ENCODE assay signal across 18 cellular contexts in the genomic region with DNA sequence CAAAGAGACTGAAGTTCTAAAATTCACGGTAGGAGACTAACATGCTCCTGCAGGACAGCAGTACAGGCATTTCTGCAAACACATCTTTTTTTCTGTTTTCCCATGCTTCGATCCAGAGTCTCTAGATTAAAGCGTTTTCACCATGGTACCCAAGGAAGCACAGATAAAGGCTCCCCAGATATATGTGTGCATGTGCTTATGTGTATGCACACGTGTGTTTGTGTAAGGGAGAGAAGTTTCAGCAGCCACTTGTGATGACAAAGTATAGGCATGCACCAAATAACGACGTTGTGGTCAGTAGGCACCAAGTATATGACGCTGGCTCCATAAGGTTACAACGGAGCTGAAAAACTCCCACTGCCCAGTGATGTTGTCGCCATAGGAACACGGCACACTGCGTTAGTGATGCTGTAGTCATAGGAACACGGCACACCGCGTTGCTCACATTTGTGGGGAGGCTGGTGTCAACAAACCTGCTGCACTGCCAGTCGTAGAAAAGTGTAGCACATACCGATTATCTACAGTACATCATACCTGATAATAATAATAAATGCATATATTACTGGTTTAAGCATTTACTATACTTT. TPM values are rescaled to one million over a fixed set of nuclear protein-coding genes. Genes with fewer than 3 reads are reported as not detected.
DNase-seq lines count a peak whose midpoint lies in the region; ATAC-seq, FAIRE-seq and TF ChIP-seq lines count a peak whose summit lies in the region.
"Had no signal": no experiment of that assay in that cellular context is flagged by ENCODE, and none has a peak within 500 bp of the region (broad histone marks: within the 10 kb centered on the region; RNA-seq: fewer than 3 reads in every experiment).

No MANE protein-coding gene starts in this region.

- WGBS in heart left ventricle, 4 donors, result 92 to 93% (median 92%) methylated on average over 16 of the region's 16 CpGs
- WGBS in K562 (ENCODE audit: insufficient coverage, low coverage, missing lambda C conversion rate), result 0% methylated on average over 16 of the region's 16 CpGs
- WGBS in psoas muscle, 3 donors, result 87 to 91% (median 90%) methylated on average over 16 of the region's 16 CpGs

- FAIRE-seq in HTR-8/SVneo (lab: Jason Lieb, UNC) (peak; percentile 82), K562 (lab: Jason Lieb, UNC) (peak; percentile 55)
- FAIRE-seq: G401.6, GM12891, GM19239 had no signal

- no peaks in the 10 kb centered on the region for H3K4me1 ChIP-seq in heart left ventricle
- H3K4me1 ChIP-seq in K562 (replicated peaks in 1 of 2; ENCODE audit: control insufficient read depth in 2 of 2, insufficient read depth in 2 of 2, low read length in 2 of 2), result no peaks in the 10 kb centered on the region
- no peaks in the 10 kb centered on the region for H3K4me1 ChIP-seq in psoas muscle

- no peak overlapping the region for H3K9ac ChIP-seq in K562 (ENCODE audit: insufficient read depth in 1 of 2, low read depth in 2 of 2, low read length in 2 of 2)
- H3K9ac ChIP-seq: GM23248 had no signal

- POLR2A ChIA-PET in K562 (lab: Yijun Ruan, JAX), result no interaction called here

- TF ChIP-seq CTCF in heart left ventricle (IDR thresholded peaks at IDR 0.05) (no peak), K562 (IDR thresholded peaks at IDR 0.05 in 2 of 3, conservative IDR thresholded peaks at IDR 0.05 in 1 of 3; ENCODE audit: insufficient read depth in 2 of 3, low read depth in 1 of 3, low read length in 3 of 3) (no peak), psoas muscle (IDR thresholded peaks at IDR 0.05) (no peak)

- no peak for TF ChIP-seq RAD21 in K562 (CRISPR knock-in tag; conservative IDR thresholded peaks at IDR 0.05 in 1 of 2, IDR thresholded peaks at IDR 0.05 in 1 of 2)

- TF ChIP-seq POLR2A in heart left ventricle (IDR thresholded peaks at IDR 0.05), result no peak
- TF ChIP-seq POLR2A in K562 (conservative IDR thresholded peaks at IDR 0.05), result no peak

- no peak overlapping the region for H2AFZ ChIP-seq in K562 (ENCODE audit: low read depth, low read length)
- H2AFZ ChIP-seq: GM23248 had no signal

- peaks cover 0 to 24% (median 5%) of the 10 kb centered on the region in 9 donors for H3K36me3 ChIP-seq in heart left ventricle
- no peaks in the 10 kb centered on the region for H3K36me3 ChIP-seq in K562 (ENCODE audit: control insufficient read depth, insufficient read depth, low read length)
- H3K36me3 ChIP-seq in psoas muscle (ENCODE audit: insufficient read depth in 1 of 2, low read depth in 1 of 2), result peaks cover 0 to 14% of the 10 kb centered on the region in 2 donors
- H3K36me3 ChIP-seq: BE2C had no signal

- peaks cover 9% of the 10 kb centered on the region; the same call in 1 of the 2 replicates for H4K20me1 ChIP-seq in K562 (replicated peaks; ENCODE audit: control insufficient read depth, insufficient read depth, low read length)

- CTCF ChIA-PET in K562 (lab: Yijun Ruan, JAX; ENCODE audit: low intra/inter-chr PET ratio), result no interaction called here

- H3K9me3 ChIP-seq in heart left ventricle (peaks cover 0 to 3% (median 0%) of the 10 kb centered on the region in 12 donors), K562 (replicated peaks; ENCODE audit: control insufficient read depth, insufficient read depth, low read depth, low read length) (no peaks in the 10 kb centered on the region), psoas muscle (no peaks in the 10 kb centered on the region)
- H3K9me3 ChIP-seq: BE2C had no signal

- no peaks in the 10 kb centered on the region for H3K79me2 ChIP-seq in K562 (ENCODE audit: control insufficient read depth, insufficient read depth, low read length)

- intact Hi-C loops in cardiac septum (cut with DNase I) (no loop called here), heart left ventricle (cut with DNase I) (no loop called here), K562 (cut with micrococcal nuclease) (no loop called here), psoas muscle (cut with DNase I) (no loop called here)

- TF ChIP-seq EP300 in K562 (IDR thresholded peaks at IDR 0.05; ENCODE audit: low read length), result no peak

- H3K9me1 ChIP-seq in K562 (ENCODE audit: control insufficient read depth, insufficient read depth, low read length), result no peaks in the 10 kb centered on the region

- H3K27me3 ChIP-seq in heart left ventricle (no peaks in the 10 kb centered on the region), K562 (ENCODE audit: control insufficient read depth in 2 of 2, insufficient read depth in 2 of 2, low read length in 2 of 2) (peaks cover 53 to 83% of the 10 kb centered on the region in 2 experiments), psoas muscle (ENCODE audit: insufficient read depth in 3 of 3, low read length in 2 of 3) (no peaks in the 10 kb centered on the region)
- H3K27me3 ChIP-seq: BE2C had no signal

- DNase-seq in cardiac septum (ENCODE audit: low spot score) (peak; percentile 55), heart left ventricle (no peak), HTR-8/SVneo (ENCODE audit: insufficient read length, low spot score) (no peak), K562 (ENCODE audit: extremely low read depth in 1 of 4, low spot score in 3 of 4) (no peak), psoas muscle (no peak)
- DNase-seq in stimulated activated CD8-positive, alpha-beta memory T cell treated with anti-CD3 and anti-CD28 coated beads, Interleukin-4, amount 100 ng/mL, for 48 hours, result peak; percentile 10
- DNase-seq: BE2C; C1 segment of cervical spinal cord; CD4-positive, CD25-positive, alpha-beta regulatory T cell; CD8-positive, alpha-beta memory T cell; COR-L47; GM23248; HCEC 1CT had no signal

- H3K4me2 ChIP-seq in K562 (ENCODE audit: insufficient read depth, low read length), result no peak overlapping the region

- no TSS peak for BruUV-seq in K562 (replicated peaks; lab: Mats Ljungman, UMichigan)

- H3K27ac ChIP-seq in heart left ventricle (no peak overlapping the region), K562 (ENCODE audit: extremely low read depth, low read depth, low read length) (no peak overlapping the region), psoas muscle (no peak overlapping the region)
- H3K27ac ChIP-seq: GM23248, HL-60 had no signal

- in situ Hi-C loops in K562 (cut with MboI), result no loop called here

- ATAC-seq in heart left ventricle (no peak), K562 (no peak), HG03521 (IDR thresholded peaks at IDR 0.05; ENCODE audit: unreplicated experiment) (no peak), psoas muscle (no peak)

- no peak overlapping the region for H3K4me3 ChIP-seq in heart left ventricle
- H3K4me3 ChIP-seq in K562, result no peak overlapping the region
- no peak overlapping the region for H3K4me3 ChIP-seq in psoas muscle
- H3K4me3 ChIP-seq: GM23248 had no signal

TF ChIP-seq in K562, 482 proteins besides CTCF, POLR2A, EP300 and RAD21 (continues in another document):
- TF ChIP-seq, protein P1, sequence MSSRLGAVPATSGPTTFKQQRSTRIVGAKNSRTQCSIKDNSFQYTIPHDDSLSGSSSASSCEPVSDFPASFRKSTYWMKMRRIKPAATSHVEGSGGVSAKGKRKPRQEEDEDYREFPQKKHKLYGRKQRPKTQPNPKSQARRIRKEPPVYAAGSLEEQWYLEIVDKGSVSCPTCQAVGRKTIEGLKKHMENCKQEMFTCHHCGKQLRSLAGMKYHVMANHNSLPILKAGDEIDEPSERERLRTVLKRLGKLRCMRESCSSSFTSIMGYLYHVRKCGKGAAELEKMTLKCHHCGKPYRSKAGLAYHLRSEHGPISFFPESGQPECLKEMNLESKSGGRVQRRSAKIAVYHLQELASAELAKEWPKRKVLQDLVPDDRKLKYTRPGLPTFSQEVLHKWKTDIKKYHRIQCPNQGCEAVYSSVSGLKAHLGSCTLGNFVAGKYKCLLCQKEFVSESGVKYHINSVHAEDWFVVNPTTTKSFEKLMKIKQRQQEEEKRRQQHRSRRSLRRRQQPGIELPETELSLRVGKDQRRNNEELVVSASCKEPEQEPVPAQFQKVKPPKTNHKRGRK (tag; IDR thresholded peaks at IDR 0.05), result no peak
- TF ChIP-seq ZNF584 (CRISPR knock-in tag; IDR thresholded peaks at IDR 0.05; ENCODE audit: low read depth) (no peak), ZNF436 (CRISPR knock-in tag; IDR thresholded peaks at IDR 0.05) (no peak), ZNF282 (CRISPR knock-in tag; IDR thresholded peaks at IDR 0.05) (no peak)
- TF ChIP-seq, protein P2, sequence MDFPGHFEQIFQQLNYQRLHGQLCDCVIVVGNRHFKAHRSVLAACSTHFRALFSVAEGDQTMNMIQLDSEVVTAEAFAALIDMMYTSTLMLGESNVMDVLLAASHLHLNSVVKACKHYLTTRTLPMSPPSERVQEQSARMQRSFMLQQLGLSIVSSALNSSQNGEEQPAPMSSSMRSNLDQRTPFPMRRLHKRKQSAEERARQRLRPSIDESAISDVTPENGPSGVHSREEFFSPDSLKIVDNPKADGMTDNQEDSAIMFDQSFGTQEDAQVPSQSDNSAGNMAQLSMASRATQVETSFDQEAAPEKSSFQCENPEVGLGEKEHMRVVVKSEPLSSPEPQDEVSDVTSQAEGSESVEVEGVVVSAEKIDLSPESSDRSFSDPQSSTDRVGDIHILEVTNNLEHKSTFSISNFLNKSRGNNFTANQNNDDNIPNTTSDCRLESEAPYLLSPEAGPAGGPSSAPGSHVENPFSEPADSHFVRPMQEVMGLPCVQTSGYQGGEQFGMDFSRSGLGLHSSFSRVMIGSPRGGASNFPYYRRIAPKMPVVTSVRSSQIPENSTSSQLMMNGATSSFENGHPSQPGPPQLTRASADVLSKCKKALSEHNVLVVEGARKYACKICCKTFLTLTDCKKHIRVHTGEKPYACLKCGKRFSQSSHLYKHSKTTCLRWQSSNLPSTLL (IDR thresholded peaks at IDR 0.05), result no peak

RNA-seq across cellular contexts. Expression of a gene that starts 21.7 kb away (rescaled TPM):
- total RNA-seq in cardiac septum (27.6 TPM), heart left ventricle (10 to 100 TPM; 13.2 to 30.7 (median 23.1) TPM), K562 (2014; rRNA removed) (36.1 and 51.0 TPM in 2 replicates), K562 (2014; rRNA removed; fragmentation: Illumina TruSeq; extraction: Trizol) (23.8 and 25.7 TPM in 2 replicates), K562 (2015; rRNA removed; fragmentation: Illumina TruSeq; extraction: Trizol) (28.4 and 33.6 TPM in 2 replicates), K562 (2021) (52.0 and 62.3 TPM in 2 replicates), psoas muscle (10 to 100 TPM; 18.8 to 52.4 (median 26.5) TPM)
- polyA plus RNA-seq in heart left ventricle (10 to 100 TPM; 23.9 to 51.9 TPM), K562 (2011; rRNA removed) (49.9 and 58.8 TPM in 2 replicates), K562 (2014; fragmentation: Illumina TruSeq; extraction: Trizol) (60.6 and 72.2 TPM in 2 replicates), K562 (2014; fragmentation: Nextera tagmentation; extraction: Ambion mirVana) (10 to 100 TPM; 45.0 to 72.5 TPM), K562 (2014; rRNA removed) (78.5 and 83.4 TPM in 2 replicates), psoas muscle (10 to 100 TPM; 49.1 to 98.1 (median 80.5) TPM)
- 44.1 and 73.3 TPM in 2 replicates for total RNA-seq in K562 (2011; cell fraction: chromatin; rRNA removed; ENCODE audit: low replicate concordance)
- total RNA-seq in K562 (2011; cell fraction: nucleolus; rRNA removed), result 38.2 and 47.2 TPM in 2 replicates
- total RNA-seq in K562 (2011; cell fraction: nucleoplasm; rRNA removed), result 43.8 and 50.4 TPM in 2 replicates
- 51.3 and 58.8 TPM in 2 replicates for polyA plus RNA-seq in K562 (2011; cell fraction: cytosol; rRNA removed)
- polyA plus RNA-seq in K562 (2011; cell fraction: nucleus; rRNA removed), result 70.4 and 86.1 TPM in 2 replicates
- polyA plus RNA-seq in K562 (2012), result 68.1 and 71.4 TPM in 2 replicates
- polyA minus RNA-seq in K562 (2011; rRNA and poly(A)+ RNA removed), result 18.9 and 20.4 TPM in 2 replicates
- 11.6 and 15.7 TPM in 2 replicates for polyA minus RNA-seq in K562 (2011; cell fraction: cytosol; rRNA and poly(A)+ RNA removed)
- 41.7 and 72.9 TPM in 2 replicates for polyA minus RNA-seq in K562 (2011; cell fraction: nucleus; rRNA and poly(A)+ RNA removed)

Comparison
In these comparisons a context has a peak if more than half of its experiments do, and no peak if none do; other contexts are left out.
1. DNase-seq: peak in cardiac septum (single experiment) and stimulated activated CD8-positive, alpha-beta memory T cell treated with anti-CD3 and anti-CD28 coated beads, Interleukin-4, amount 100 ng/mL, for 48 hours (single experiment); none in heart left ventricle (0 of 5), HTR-8/SVneo (single experiment), K562 (0 of 4) and psoas muscle (0 of 2).